8 cellular contexts compared by ENCODE assay signal in the genomic region with DNA sequence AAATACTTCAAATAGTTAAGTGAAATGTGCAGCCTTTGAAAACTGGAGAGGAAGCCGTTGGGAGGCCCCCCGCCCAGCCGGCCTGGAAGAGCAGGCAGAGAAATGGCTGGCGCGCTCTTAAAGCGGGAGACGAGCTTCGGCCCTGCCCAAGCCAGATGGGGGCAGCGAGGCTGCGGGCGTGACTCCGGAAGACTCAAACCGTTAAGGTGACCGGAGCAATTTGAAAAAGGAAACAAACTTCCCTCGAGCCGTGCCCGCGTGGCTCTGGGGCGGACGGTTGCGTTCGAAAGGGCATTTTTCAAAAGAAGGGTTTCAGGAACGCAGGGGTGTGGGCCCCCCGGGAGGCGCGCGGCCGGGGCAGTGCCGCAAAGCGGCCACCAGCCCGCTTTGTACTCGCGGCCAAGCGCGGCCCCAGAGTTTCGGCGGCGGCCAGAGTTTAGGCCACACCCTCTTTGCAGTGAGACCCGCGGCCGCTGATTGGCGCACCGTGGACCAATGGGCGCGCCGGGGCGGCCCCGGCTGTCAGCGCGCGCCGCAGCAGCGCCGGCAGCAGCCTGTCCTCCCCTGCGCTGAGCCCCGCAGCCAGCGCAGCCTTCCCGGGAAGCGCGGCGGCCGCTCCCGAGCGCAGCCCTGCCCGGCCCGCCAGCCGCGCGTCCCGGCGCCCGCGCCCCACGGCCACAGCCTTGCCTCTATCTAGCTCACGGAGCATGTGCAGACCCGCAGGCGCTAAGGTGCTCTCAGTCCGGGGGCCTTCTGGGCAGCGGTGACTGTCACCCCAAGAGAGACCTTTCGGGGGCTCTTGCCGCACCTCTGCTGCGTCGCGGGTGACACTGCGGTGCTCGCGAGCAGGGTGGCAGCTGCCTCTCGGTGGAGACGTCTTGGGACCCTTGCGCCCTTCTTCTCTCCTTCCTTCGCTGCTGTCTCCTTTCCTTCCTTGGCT. TPM values are rescaled to one million over a fixed set of nuclear protein-coding genes. Genes with fewer than 3 reads are reported as not detected.
DNase-seq lines count a peak whose midpoint lies in the region; ATAC-seq and TF ChIP-seq lines count a peak whose summit lies in the region.

A gene with protein sequence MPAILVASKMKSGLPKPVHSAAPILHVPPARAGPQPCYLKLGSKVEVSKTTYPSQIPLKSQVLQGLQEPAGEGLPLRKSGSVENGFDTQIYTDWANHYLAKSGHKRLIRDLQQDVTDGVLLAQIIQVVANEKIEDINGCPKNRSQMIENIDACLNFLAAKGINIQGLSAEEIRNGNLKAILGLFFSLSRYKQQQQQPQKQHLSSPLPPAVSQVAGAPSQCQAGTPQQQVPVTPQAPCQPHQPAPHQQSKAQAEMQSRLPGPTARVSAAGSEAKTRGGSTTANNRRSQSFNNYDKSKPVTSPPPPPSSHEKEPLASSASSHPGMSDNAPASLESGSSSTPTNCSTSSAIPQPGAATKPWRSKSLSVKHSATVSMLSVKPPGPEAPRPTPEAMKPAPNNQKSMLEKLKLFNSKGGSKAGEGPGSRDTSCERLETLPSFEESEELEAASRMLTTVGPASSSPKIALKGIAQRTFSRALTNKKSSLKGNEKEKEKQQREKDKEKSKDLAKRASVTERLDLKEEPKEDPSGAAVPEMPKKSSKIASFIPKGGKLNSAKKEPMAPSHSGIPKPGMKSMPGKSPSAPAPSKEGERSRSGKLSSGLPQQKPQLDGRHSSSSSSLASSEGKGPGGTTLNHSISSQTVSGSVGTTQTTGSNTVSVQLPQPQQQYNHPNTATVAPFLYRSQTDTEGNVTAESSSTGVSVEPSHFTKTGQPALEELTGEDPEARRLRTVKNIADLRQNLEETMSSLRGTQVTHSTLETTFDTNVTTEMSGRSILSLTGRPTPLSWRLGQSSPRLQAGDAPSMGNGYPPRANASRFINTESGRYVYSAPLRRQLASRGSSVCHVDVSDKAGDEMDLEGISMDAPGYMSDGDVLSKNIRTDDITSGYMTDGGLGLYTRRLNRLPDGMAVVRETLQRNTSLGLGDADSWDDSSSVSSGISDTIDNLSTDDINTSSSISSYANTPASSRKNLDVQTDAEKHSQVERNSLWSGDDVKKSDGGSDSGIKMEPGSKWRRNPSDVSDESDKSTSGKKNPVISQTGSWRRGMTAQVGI (N-terminal part only) (plus strand): TSS at position 557 of the 940 bp plus-strand sequence. CDS start 859 bp downstream, outside the sequence.

- peak within 1 kb of the TSS; percentile 96 for H3K27ac ChIP-seq in endodermal cell (ENCODE audit: low read depth, low read length)
- H3K27ac ChIP-seq in mesendoderm (ENCODE audit: low read depth, low read length), result peak within 1 kb of the TSS; percentile 51

- H3K27ac Mint-ChIP-seq in endodermal cell, result peak within 1 kb of the TSS; percentile 94

- H3K4me1 Mint-ChIP-seq in endodermal cell, result peaks cover 22% of the 10 kb centered on the region

- H3K36me3 Mint-ChIP-seq in endodermal cell (ENCODE audit: low read depth), result no peaks in the 10 kb centered on the region

- H3K9ac ChIP-seq in endodermal cell (ENCODE audit: extremely low read depth, low read length, poor library complexity, severe bottlenecking), result peak within 1 kb of the TSS; percentile 42
- peak within 1 kb of the TSS; percentile 77 for H3K9ac ChIP-seq in mesendoderm (ENCODE audit: low read length)

- no peak within 1 kb of the TSS for H4K5ac ChIP-seq in mesendoderm (ENCODE audit: low read length)

- no peak within 1 kb of the TSS for H2BK5ac ChIP-seq in mesendoderm (ENCODE audit: low read length)

- H4K8ac ChIP-seq in mesendoderm (ENCODE audit: low read depth, low read length), result no peak within 1 kb of the TSS

- WGBS in endodermal cell (ENCODE audit: insufficient coverage in 1 of 2, insufficient read length in 1 of 2), 2 experiments, result 1% methylated on average over 27 to 91 of the region's 91 CpGs
- WGBS in mesendoderm (ENCODE audit: extremely low coverage, insufficient coverage, low lambda C conversion rate), result no CpG with 5 or more reads among the region's 91 CpGs

- no peak for TF ChIP-seq CTCF in endodermal cell (conservative IDR thresholded peaks at IDR 0.05)

- H3K79me2 ChIP-seq in mesendoderm (ENCODE audit: control insufficient read depth, insufficient read depth, low read length), result no peaks in the 10 kb centered on the region

- no peak within 1 kb of the TSS for H2BK15ac ChIP-seq in mesendoderm (replicated peaks; ENCODE audit: low read depth)

- H3K9me3 ChIP-seq in endodermal cell (ENCODE audit: control insufficient read depth, low read length), result no peaks in the 10 kb centered on the region

- peak within 1 kb of the TSS; percentile 93 for H3K4me2 ChIP-seq in mesendoderm (ENCODE audit: low read length)

- peak within 1 kb of the TSS; percentile 71 for H3K4me3 Mint-ChIP-seq in endodermal cell

- H2BK120ac ChIP-seq in mesendoderm (ENCODE audit: low read depth, low read length), result no peak within 1 kb of the TSS

- no peak within 1 kb of the TSS for H3K4ac ChIP-seq in mesendoderm (ENCODE audit: low read depth, low read length)

- no peaks in the 10 kb centered on the region for H3K79me1 ChIP-seq in mesendoderm (ENCODE audit: low read length)

- H3K36me3 ChIP-seq in endodermal cell (ENCODE audit: control insufficient read depth, insufficient read depth, low read length), result no peaks in the 10 kb centered on the region
- no peaks in the 10 kb centered on the region for H3K36me3 ChIP-seq in mesendoderm (ENCODE audit: control insufficient read depth, insufficient read depth, low read length)

- peak within 1 kb of the TSS; percentile 28 for H3K18ac ChIP-seq in mesendoderm (ENCODE audit: low read length)

- ATAC-seq in GM19452 (IDR thresholded peaks at IDR 0.05; ENCODE audit: unreplicated experiment) (peak; percentile 99), HG03571 (IDR thresholded peaks at IDR 0.05; ENCODE audit: unreplicated experiment) (peak; percentile 100)

- H3K4me1 ChIP-seq in endodermal cell (ENCODE audit: control insufficient read depth, insufficient read depth, low read length), result peaks cover 4% of the 10 kb centered on the region
- peaks cover 3% of the 10 kb centered on the region for H3K4me1 ChIP-seq in mesendoderm (ENCODE audit: control insufficient read depth, low read depth, low read length)

- H2AK5ac ChIP-seq in mesendoderm (ENCODE audit: low read length), result no peak within 1 kb of the TSS

- H3K27me3 ChIP-seq in endodermal cell (ENCODE audit: control insufficient read depth, insufficient read depth, low read length, poor library complexity, severe bottlenecking), result peaks cover 67% of the 10 kb centered on the region
- H3K27me3 ChIP-seq in mesendoderm (ENCODE audit: insufficient read depth, low read length, poor library complexity), result peaks cover 10% of the 10 kb centered on the region

- DNase-seq in CD1c-positive myeloid dendritic cell (ENCODE audit: extremely low spot score), result peak; percentile 92
- peak; percentile 88 for DNase-seq in NCI-H82 (lab: John Stamatoyannopoulos, UW)
- peak; percentile 26 for DNase-seq in activated CD8-positive, alpha-beta memory T cell treated with anti-CD3 and anti-CD28 coated beads, Interleukin-2, amount 50 U/mL, for 1 hour (ENCODE audit: extremely low read depth)
- DNase-seq in endodermal cell, result peak; percentile 95
- DNase-seq in mesendoderm, result peak; percentile 96
- DNase-seq in stimulated activated CD8-positive, alpha-beta memory T cell treated with anti-CD3 and anti-CD28 coated beads, Interleukin-12 subunit alpha, Interleukin-12 subunit beta, amount 100 ng/mL, for 24 hours (ENCODE audit: extremely low read depth), result peak; percentile 35

- H3K27me3 Mint-ChIP-seq in endodermal cell (ENCODE audit: insufficient read depth), result peaks cover 60% of the 10 kb centered on the region

- peak within 1 kb of the TSS; percentile 92 for H3K56ac ChIP-seq in mesendoderm (ENCODE audit: low read length)

- H3K9me3 Mint-ChIP-seq in endodermal cell, result no peaks in the 10 kb centered on the region

- H3K4me3 ChIP-seq in endodermal cell (ENCODE audit: low read length), result peak within 1 kb of the TSS; percentile 80
- H3K4me3 ChIP-seq in mesendoderm (ENCODE audit: low read length), result peak within 1 kb of the TSS; percentile 52

- no peak within 1 kb of the TSS for H3K23ac ChIP-seq in mesendoderm (ENCODE audit: low read length)

RNA-seq across cellular contexts. Expression of the gene that starts here (rescaled TPM):
- 10 to 100 TPM; 37.1 to 42.4 TPM for total RNA-seq in endodermal cell
- 17.1 TPM for polyA plus RNA-seq in endodermal cell (2013, experiment 1 of 2)
- polyA plus RNA-seq in endodermal cell (2013, experiment 2 of 2), result 15.8 TPM
- 41.5 TPM for polyA plus RNA-seq in mesendoderm (2013, experiment 1 of 2)
- polyA plus RNA-seq in mesendoderm (2013, experiment 2 of 2), result 43.4 TPM

Comparison
In these comparisons a context has a peak if more than half of its experiments do, and no peak if none do; other contexts are left out.
1. Peak in every context shown above with its lines: DNase-seq, ATAC-seq, H3K4me3 ChIP-seq and H3K27ac ChIP-seq.
2. DNase-seq: peak in every context shown above with its lines; median percentile 96 in mesendoderm; 95 in endodermal cell; 92 in CD1c-positive myeloid dendritic cell; 88 in NCI-H82; 35 in stimulated activated CD8-positive, alpha-beta memory T cell treated with anti-CD3 and anti-CD28 coated beads, Interleukin-12 subunit alpha, Interleukin-12 subunit beta, amount 100 ng/mL, for 24 hours; 26 in activated CD8-positive, alpha-beta memory T cell treated with anti-CD3 and anti-CD28 coated beads, Interleukin-2, amount 50 U/mL, for 1 hour.